In the genomic region with DNA sequence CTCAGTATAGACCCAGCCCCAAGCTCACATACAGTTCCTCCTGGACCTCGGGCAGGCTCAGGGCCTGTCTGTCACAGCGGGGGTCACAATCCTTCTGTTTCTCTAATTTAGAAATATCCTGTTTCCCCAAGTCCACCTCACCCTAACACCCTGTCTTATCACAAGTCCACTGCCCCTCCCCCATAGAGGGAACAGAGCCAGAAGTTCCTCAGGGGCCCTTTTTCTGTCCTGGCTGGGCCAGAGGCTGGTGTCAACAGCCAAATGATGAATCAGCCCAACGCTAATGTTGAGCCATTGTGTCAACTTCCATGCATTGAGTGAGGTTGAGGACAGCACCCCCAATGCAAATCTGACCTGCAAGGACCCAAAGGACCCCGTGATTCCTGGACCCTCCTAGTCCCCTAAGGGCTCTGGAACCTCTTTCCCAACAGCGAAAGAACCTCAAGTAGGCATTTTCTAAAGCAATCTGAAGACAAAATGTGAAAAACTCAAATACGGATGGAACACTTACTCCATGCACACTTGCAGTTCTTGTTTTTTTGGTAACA, we compare ENCODE assay signal across 1 cellular context.
A peak's percentile ranks its signal among the peaks of the same experiment; 100 is the strongest.
TF ChIP-seq lines count a peak whose summit lies in the region.

No MANE protein-coding gene starts in this region.

TF ChIP-seq in K562, 482 proteins besides CTCF, POLR2A, EP300 and RAD21 (continued from another document and continues in another):
- TF ChIP-seq ZNF668 (CRISPR knock-in tag; IDR thresholded peaks at IDR 0.05) (0 out of 2 replicates have a peak, but pooled peaks have one; percentile 55), TAF7 (tag; IDR thresholded peaks at IDR 0.05) (0 out of 2 replicates have a peak, but pooled peaks have one; percentile 19), ZNF589 (CRISPR knock-in tag; IDR thresholded peaks at IDR 0.05; ENCODE audit: low read depth) (peak; percentile 93; the same call in 1 of the 2 replicates), MYC (IDR thresholded peaks at IDR 0.05; ENCODE audit: low read depth, low read length) (peak; percentile 52; the same call in 1 of the 2 replicates), MYC (CRISPR knock-in tag; IDR thresholded peaks at IDR 0.05; ENCODE audit: borderline replicate concordance, low read depth) (no peak), RBM22 (IDR thresholded peaks at IDR 0.05; ENCODE audit: low read depth, low read length, poor library complexity, severe bottlenecking) (no peak), HDAC3 (IDR thresholded peaks at IDR 0.05; ENCODE audit: borderline replicate concordance, partially characterized antibody) (peak; percentile 29), MTA3 (IDR thresholded peaks at IDR 0.05; ENCODE audit: borderline replicate concordance) (peak; percentile 79), SRSF1 (IDR thresholded peaks at IDR 0.05; ENCODE audit: low read depth, low read length) (no peak), XRCC5 (IDR thresholded peaks at IDR 0.05; ENCODE audit: low read depth, low read length) (0 out of 2 replicates have a peak, but pooled peaks have one; percentile 59), NFRKB (IDR thresholded peaks at IDR 0.05; ENCODE audit: low read depth) (peak; percentile 83; the same call in 1 of the 2 replicates), SAP30 (IDR thresholded peaks at IDR 0.05; ENCODE audit: borderline replicate concordance, insufficient read depth, low read depth, low read length, poor library complexity, severe bottlenecking) (no peak), HDAC1 (IDR thresholded peaks at IDR 0.05) (peak in 1 of 2 experiments; percentile 63; a peak in 2 of 4 replicates), ATF1 (CRISPR knock-in tag; IDR thresholded peaks at IDR 0.05) (no peak), ATF1 (tag; IDR thresholded peaks at IDR 0.05) (peak; percentile 61), MYNN (IDR thresholded peaks at IDR 0.05) (peak; percentile 65; the same call in 1 of the 2 replicates), MYNN (CRISPR knock-in tag; IDR thresholded peaks at IDR 0.05) (no peak), ILF3 (IDR thresholded peaks at IDR 0.05; ENCODE audit: borderline replicate concordance) (no peak), HNRNPK (IDR thresholded peaks at IDR 0.05; ENCODE audit: low read depth, low read length, poor library complexity, severe bottlenecking) (no peak), TEAD4 (IDR thresholded peaks at IDR 0.05; ENCODE audit: low read length) (peak; percentile 45; the same call in 1 of the 2 replicates), TEAD4 (CRISPR knock-in tag; IDR thresholded peaks at IDR 0.05; ENCODE audit: borderline replicate concordance) (no peak), ZEB2 (IDR thresholded peaks at IDR 0.05) (peak; percentile 56; the same call in 1 of the 2 replicates), HDAC2 (IDR thresholded peaks at IDR 0.05) (peak; percentile 71; the same call in 1 of the 2 replicates), L3MBTL2 (IDR thresholded peaks at IDR 0.05) (peak; percentile 95)
- TF ChIP-seq, protein P1, sequence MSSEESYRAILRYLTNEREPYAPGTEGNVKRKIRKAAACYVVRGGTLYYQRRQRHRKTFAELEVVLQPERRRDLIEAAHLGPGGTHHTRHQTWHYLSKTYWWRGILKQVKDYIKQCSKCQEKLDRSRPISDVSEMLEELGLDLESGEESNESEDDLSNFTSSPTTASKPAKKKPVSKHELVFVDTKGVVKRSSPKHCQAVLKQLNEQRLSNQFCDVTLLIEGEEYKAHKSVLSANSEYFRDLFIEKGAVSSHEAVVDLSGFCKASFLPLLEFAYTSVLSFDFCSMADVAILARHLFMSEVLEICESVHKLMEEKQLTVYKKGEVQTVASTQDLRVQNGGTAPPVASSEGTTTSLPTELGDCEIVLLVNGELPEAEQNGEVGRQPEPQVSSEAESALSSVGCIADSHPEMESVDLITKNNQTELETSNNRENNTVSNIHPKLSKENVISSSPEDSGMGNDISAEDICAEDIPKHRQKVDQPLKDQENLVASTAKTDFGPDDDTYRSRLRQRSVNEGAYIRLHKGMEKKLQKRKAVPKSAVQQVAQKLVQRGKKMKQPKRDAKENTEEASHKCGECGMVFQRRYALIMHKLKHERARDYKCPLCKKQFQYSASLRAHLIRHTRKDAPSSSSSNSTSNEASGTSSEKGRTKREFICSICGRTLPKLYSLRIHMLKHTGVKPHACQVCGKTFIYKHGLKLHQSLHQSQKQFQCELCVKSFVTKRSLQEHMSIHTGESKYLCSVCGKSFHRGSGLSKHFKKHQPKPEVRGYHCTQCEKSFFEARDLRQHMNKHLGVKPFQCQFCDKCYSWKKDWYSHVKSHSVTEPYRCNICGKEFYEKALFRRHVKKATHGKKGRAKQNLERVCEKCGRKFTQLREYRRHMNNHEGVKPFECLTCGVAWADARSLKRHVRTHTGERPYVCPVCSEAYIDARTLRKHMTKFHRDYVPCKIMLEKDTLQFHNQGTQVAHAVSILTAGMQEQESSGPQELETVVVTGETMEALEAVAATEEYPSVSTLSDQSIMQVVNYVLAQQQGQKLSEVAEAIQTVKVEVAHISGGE (CRISPR knock-in tag; IDR thresholded peaks at IDR 0.05): peak in 1 of 3 experiments; percentile 69; a peak in 1 of 6 replicates
- TF ChIP-seq, protein P2, sequence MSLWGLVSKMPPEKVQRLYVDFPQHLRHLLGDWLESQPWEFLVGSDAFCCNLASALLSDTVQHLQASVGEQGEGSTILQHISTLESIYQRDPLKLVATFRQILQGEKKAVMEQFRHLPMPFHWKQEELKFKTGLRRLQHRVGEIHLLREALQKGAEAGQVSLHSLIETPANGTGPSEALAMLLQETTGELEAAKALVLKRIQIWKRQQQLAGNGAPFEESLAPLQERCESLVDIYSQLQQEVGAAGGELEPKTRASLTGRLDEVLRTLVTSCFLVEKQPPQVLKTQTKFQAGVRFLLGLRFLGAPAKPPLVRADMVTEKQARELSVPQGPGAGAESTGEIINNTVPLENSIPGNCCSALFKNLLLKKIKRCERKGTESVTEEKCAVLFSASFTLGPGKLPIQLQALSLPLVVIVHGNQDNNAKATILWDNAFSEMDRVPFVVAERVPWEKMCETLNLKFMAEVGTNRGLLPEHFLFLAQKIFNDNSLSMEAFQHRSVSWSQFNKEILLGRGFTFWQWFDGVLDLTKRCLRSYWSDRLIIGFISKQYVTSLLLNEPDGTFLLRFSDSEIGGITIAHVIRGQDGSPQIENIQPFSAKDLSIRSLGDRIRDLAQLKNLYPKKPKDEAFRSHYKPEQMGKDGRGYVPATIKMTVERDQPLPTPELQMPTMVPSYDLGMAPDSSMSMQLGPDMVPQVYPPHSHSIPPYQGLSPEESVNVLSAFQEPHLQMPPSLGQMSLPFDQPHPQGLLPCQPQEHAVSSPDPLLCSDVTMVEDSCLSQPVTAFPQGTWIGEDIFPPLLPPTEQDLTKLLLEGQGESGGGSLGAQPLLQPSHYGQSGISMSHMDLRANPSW (CRISPR knock-in tag; IDR thresholded peaks at IDR 0.05): no peak
- TF ChIP-seq, protein P3, sequence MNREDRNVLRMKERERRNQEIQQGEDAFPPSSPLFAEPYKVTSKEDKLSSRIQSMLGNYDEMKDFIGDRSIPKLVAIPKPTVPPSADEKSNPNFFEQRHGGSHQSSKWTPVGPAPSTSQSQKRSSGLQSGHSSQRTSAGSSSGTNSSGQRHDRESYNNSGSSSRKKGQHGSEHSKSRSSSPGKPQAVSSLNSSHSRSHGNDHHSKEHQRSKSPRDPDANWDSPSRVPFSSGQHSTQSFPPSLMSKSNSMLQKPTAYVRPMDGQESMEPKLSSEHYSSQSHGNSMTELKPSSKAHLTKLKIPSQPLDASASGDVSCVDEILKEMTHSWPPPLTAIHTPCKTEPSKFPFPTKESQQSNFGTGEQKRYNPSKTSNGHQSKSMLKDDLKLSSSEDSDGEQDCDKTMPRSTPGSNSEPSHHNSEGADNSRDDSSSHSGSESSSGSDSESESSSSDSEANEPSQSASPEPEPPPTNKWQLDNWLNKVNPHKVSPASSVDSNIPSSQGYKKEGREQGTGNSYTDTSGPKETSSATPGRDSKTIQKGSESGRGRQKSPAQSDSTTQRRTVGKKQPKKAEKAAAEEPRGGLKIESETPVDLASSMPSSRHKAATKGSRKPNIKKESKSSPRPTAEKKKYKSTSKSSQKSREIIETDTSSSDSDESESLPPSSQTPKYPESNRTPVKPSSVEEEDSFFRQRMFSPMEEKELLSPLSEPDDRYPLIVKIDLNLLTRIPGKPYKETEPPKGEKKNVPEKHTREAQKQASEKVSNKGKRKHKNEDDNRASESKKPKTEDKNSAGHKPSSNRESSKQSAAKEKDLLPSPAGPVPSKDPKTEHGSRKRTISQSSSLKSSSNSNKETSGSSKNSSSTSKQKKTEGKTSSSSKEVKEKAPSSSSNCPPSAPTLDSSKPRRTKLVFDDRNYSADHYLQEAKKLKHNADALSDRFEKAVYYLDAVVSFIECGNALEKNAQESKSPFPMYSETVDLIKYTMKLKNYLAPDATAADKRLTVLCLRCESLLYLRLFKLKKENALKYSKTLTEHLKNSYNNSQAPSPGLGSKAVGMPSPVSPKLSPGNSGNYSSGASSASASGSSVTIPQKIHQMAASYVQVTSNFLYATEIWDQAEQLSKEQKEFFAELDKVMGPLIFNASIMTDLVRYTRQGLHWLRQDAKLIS (CRISPR knock-in tag; IDR thresholded peaks at IDR 0.05): no peak
- TF ChIP-seq, protein P4, sequence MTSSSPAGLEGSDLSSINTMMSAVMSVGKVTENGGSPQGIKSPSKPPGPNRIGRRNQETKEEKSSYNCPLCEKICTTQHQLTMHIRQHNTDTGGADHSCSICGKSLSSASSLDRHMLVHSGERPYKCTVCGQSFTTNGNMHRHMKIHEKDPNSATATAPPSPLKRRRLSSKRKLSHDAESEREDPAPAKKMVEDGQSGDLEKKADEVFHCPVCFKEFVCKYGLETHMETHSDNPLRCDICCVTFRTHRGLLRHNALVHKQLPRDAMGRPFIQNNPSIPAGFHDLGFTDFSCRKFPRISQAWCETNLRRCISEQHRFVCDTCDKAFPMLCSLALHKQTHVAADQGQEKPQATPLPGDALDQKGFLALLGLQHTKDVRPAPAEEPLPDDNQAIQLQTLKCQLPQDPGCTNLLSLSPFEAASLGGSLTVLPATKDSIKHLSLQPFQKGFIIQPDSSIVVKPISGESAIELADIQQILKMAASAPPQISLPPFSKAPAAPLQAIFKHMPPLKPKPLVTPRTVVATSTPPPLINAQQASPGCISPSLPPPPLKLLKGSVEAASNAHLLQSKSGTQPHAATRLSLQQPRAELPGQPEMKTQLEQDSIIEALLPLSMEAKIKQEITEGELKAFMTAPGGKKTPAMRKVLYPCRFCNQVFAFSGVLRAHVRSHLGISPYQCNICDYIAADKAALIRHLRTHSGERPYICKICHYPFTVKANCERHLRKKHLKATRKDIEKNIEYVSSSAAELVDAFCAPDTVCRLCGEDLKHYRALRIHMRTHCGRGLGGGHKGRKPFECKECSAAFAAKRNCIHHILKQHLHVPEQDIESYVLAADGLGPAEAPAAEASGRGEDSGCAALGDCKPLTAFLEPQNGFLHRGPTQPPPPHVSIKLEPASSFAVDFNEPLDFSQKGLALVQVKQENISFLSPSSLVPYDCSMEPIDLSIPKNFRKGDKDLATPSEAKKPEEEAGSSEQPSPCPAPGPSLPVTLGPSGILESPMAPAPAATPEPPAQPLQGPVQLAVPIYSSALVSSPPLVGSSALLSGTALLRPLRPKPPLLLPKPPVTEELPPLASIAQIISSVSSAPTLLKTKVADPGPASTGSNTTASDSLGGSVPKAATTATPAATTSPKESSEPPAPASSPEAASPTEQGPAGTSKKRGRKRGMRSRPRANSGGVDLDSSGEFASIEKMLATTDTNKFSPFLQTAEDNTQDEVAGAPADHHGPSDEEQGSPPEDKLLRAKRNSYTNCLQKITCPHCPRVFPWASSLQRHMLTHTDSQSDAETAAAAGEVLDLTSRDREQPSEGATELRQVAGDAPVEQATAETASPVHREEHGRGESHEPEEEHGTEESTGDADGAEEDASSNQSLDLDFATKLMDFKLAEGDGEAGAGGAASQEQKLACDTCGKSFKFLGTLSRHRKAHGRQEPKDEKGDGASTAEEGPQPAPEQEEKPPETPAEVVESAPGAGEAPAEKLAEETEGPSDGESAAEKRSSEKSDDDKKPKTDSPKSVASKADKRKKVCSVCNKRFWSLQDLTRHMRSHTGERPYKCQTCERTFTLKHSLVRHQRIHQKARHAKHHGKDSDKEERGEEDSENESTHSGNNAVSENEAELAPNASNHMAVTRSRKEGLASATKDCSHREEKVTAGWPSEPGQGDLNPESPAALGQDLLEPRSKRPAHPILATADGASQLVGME (CRISPR knock-in tag; IDR thresholded peaks at IDR 0.05): no peak
- TF ChIP-seq, protein P5, sequence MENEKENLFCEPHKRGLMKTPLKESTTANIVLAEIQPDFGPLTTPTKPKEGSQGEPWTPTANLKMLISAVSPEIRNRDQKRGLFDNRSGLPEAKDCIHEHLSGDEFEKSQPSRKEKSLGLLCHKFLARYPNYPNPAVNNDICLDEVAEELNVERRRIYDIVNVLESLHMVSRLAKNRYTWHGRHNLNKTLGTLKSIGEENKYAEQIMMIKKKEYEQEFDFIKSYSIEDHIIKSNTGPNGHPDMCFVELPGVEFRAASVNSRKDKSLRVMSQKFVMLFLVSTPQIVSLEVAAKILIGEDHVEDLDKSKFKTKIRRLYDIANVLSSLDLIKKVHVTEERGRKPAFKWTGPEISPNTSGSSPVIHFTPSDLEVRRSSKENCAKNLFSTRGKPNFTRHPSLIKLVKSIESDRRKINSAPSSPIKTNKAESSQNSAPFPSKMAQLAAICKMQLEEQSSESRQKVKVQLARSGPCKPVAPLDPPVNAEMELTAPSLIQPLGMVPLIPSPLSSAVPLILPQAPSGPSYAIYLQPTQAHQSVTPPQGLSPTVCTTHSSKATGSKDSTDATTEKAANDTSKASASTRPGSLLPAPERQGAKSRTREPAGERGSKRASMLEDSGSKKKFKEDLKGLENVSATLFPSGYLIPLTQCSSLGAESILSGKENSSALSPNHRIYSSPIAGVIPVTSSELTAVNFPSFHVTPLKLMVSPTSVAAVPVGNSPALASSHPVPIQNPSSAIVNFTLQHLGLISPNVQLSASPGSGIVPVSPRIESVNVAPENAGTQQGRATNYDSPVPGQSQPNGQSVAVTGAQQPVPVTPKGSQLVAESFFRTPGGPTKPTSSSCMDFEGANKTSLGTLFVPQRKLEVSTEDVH (IDR thresholded peaks at IDR 0.05; ENCODE audit: low read depth, partially characterized antibody): no peak
- TF ChIP-seq, protein P6, sequence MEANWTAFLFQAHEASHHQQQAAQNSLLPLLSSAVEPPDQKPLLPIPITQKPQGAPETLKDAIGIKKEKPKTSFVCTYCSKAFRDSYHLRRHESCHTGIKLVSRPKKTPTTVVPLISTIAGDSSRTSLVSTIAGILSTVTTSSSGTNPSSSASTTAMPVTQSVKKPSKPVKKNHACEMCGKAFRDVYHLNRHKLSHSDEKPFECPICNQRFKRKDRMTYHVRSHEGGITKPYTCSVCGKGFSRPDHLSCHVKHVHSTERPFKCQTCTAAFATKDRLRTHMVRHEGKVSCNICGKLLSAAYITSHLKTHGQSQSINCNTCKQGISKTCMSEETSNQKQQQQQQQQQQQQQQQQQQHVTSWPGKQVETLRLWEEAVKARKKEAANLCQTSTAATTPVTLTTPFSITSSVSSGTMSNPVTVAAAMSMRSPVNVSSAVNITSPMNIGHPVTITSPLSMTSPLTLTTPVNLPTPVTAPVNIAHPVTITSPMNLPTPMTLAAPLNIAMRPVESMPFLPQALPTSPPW (CRISPR knock-in tag; IDR thresholded peaks at IDR 0.05): peak; percentile 51; the same call in 1 of the 2 replicates
- TF ChIP-seq, protein P7, sequence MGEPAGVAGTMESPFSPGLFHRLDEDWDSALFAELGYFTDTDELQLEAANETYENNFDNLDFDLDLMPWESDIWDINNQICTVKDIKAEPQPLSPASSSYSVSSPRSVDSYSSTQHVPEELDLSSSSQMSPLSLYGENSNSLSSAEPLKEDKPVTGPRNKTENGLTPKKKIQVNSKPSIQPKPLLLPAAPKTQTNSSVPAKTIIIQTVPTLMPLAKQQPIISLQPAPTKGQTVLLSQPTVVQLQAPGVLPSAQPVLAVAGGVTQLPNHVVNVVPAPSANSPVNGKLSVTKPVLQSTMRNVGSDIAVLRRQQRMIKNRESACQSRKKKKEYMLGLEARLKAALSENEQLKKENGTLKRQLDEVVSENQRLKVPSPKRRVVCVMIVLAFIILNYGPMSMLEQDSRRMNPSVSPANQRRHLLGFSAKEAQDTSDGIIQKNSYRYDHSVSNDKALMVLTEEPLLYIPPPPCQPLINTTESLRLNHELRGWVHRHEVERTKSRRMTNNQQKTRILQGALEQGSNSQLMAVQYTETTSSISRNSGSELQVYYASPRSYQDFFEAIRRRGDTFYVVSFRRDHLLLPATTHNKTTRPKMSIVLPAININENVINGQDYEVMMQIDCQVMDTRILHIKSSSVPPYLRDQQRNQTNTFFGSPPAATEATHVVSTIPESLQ (CRISPR knock-in tag; IDR thresholded peaks at IDR 0.05): no peak; the same call in 1 of the 2 replicates
